ENCODE assay signal across 6 cellular contexts in genomic region chr2:95468011-95468410, GRCh38. TPM values are rescaled to one million over a fixed set of nuclear protein-coding genes. Genes with fewer than 3 reads are reported as not detected.
"Had no signal": no experiment of that assay in that cellular context is flagged by ENCODE, and none has a peak within 500 bp of the region (broad histone marks: within the 10 kb centered on the region; RNA-seq: fewer than 3 reads in every experiment).

No MANE protein-coding gene starts in this region.

RNA-seq across cellular contexts. Expression of gene TRIM43B, which starts 16.5 kb away (rescaled TPM):
- total RNA-seq: GM23248, H1, H4, H7, H9, HFFc6 had no signal
- polyA plus RNA-seq: GM23248, H1 had no signal
